In the genomic region with DNA sequence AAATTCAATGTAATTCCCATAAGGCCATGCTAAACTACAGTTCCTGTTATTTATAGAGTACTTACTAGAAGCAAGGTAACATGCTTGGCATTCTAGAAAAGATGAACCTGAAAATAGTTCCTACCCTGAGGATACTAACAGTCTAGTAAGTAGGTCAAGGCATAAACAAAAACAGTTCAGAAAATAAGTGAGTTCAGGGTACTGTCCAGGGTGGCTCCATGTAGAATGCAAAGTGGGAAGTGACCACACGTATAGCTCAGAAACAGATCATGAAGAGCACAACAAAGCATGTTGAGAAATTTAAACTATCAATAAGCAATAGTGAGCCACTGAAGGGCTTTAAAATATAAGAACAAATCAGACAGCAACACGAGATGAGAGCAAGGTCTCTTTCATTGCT, we compare ENCODE assay signal across 10 cellular contexts. TPM values are rescaled to one million over a fixed set of nuclear protein-coding genes. Genes with fewer than 3 reads are reported as not detected.
DNase-seq lines count a peak whose midpoint lies in the region; ATAC-seq and TF ChIP-seq lines count a peak whose summit lies in the region.
"Had no signal": no experiment of that assay in that cellular context is flagged by ENCODE, and none has a peak within 500 bp of the region (broad histone marks: within the 10 kb centered on the region; RNA-seq: fewer than 3 reads in every experiment).

No MANE protein-coding gene starts in this region.

- intact Hi-C loops in activated CD4-positive, alpha-beta T cell treated with anti-CD3 and anti-CD28 coated beads for 36 hours (cut with DNase I, micrococcal nuclease) = loop anchor here in 1 of 2 experiments (10.0 kb wide), 1 partner anchor 811 kb away; the partner anchor contains the start of genes IFT43 and TGFB3
- intact Hi-C loops in uterus (cut with DNase I; ENCODE audit: low total_unique reads) = no loop called here

- H3K4me1 ChIP-seq in endocrine pancreas (ENCODE audit: control insufficient read depth, insufficient read depth, low read length) = peaks cover 3% of the 10 kb centered on the region
- H3K4me1 ChIP-seq in skeletal muscle tissue (ENCODE audit: control insufficient read depth in 3 of 3, insufficient read depth in 3 of 3, low read length in 3 of 3) = peaks cover 19 to 26% (median 21%) of the 10 kb centered on the region in 3 donors
- no peaks in the 10 kb centered on the region for H3K4me1 ChIP-seq in uterus

- peak overlapping the region; percentile 94 for H3K4me3 Mint-ChIP-seq in activated CD4-positive, alpha-beta T cell treated with anti-CD3 and anti-CD28 coated beads for 36 hours
- peak overlapping the region; percentile 82 for H3K4me3 Mint-ChIP-seq in T-helper 17 cell

- H3K9ac ChIP-seq in endocrine pancreas (ENCODE audit: control insufficient read depth, insufficient read depth, low read length) = no peak overlapping the region
- H3K9ac ChIP-seq in skeletal muscle tissue (ENCODE audit: low read depth in 1 of 3, low read length in 3 of 3) = no peak overlapping the region

- H3K27me3 Mint-ChIP-seq in activated CD4-positive, alpha-beta T cell treated with anti-CD3 and anti-CD28 coated beads for 36 hours = no peaks in the 10 kb centered on the region
- H3K27me3 Mint-ChIP-seq in T-helper 17 cell = no peaks in the 10 kb centered on the region

- peaks cover 7% of the 10 kb centered on the region for H3K36me3 Mint-ChIP-seq in activated CD4-positive, alpha-beta T cell treated with anti-CD3 and anti-CD28 coated beads for 36 hours (ENCODE audit: low read depth)
- H3K36me3 Mint-ChIP-seq in T-helper 17 cell (ENCODE audit: low read depth) = no peaks in the 10 kb centered on the region

- CTCF ChIA-PET in activated CD4-positive, alpha-beta T cell treated with anti-CD3 and anti-CD28 coated beads for 36 hours (lab: Charles Lee) = interaction anchor here (0.5 to 1.1 kb wide), 5 partner anchors 10 to 923 kb away, joined by 3 to 4 read pairs (median 3); no protein-coding TSS in a partner anchor

- peak overlapping the region; percentile 84 for H3K27ac Mint-ChIP-seq in activated CD4-positive, alpha-beta T cell treated with anti-CD3 and anti-CD28 coated beads for 36 hours
- H3K27ac Mint-ChIP-seq in T-helper 17 cell = peak overlapping the region; percentile 99

- no peaks in the 10 kb centered on the region for H3K9me3 Mint-ChIP-seq in activated CD4-positive, alpha-beta T cell treated with anti-CD3 and anti-CD28 coated beads for 36 hours (ENCODE audit: low read depth)

- POLR2A ChIA-PET in activated CD4-positive, alpha-beta T cell treated with anti-CD3 and anti-CD28 coated beads for 36 hours (lab: Charles Lee) = interaction anchor here (0.6 to 0.7 kb wide), 2 partner anchors 109 to 249 kb away, joined by 3 to 4 read pairs; no protein-coding TSS in a partner anchor

- H3K4me1 Mint-ChIP-seq in activated CD4-positive, alpha-beta T cell treated with anti-CD3 and anti-CD28 coated beads for 36 hours = peaks cover 56% of the 10 kb centered on the region
- H3K4me1 Mint-ChIP-seq in T-helper 17 cell = peaks cover 44% of the 10 kb centered on the region

- DNase-seq in activated CD4-positive, alpha-beta T cell treated with anti-CD3 and anti-CD28 coated beads for 36 hours = no peak
- no peak for DNase-seq in activated CD4-positive, alpha-beta T cell treated with anti-CD3 and anti-CD28 coated beads for 1 hour
- DNase-seq in T-helper 17 cell (no peak), uterus (no peak), SKM-1 (lab: John Stamatoyannopoulos, UW; ENCODE audit: unreplicated experiment) (no peak)
- DNase-seq: NCI-H510A treated with DMSO at 0.1 percent for 48 hours, T1000 had no signal

- H3K9me3 ChIP-seq in T-helper 17 cell (ENCODE audit: control insufficient read depth, low read length, poor library complexity, severe bottlenecking) = no peaks in the 10 kb centered on the region
- no peaks in the 10 kb centered on the region for H3K9me3 ChIP-seq in endocrine pancreas (ENCODE audit: control insufficient read depth, low read length)
- no peaks in the 10 kb centered on the region for H3K9me3 ChIP-seq in skeletal muscle tissue (ENCODE audit: control insufficient read depth in 3 of 3, low read length in 3 of 3)
- no peaks in the 10 kb centered on the region for H3K9me3 ChIP-seq in uterus

- H3K27ac ChIP-seq in skeletal muscle tissue (ENCODE audit: low read depth, low read length) = peak overlapping the region; percentile 96
- H3K27ac ChIP-seq in uterus = no peak overlapping the region

- no peak for TF ChIP-seq CTCF in uterus (IDR thresholded peaks at IDR 0.05)

- ATAC-seq in activated CD4-positive, alpha-beta T cell treated with anti-CD3 and anti-CD28 coated beads for 36 hours = no peak
- ATAC-seq in T-helper 17 cell (no peak), GM18517 (IDR thresholded peaks at IDR 0.05; ENCODE audit: unreplicated experiment) (no peak)

- H3K36me3 ChIP-seq in endocrine pancreas (ENCODE audit: control insufficient read depth, insufficient read depth, low read length) (no peaks in the 10 kb centered on the region), skeletal muscle tissue (ENCODE audit: control insufficient read depth in 3 of 3, insufficient read depth in 3 of 3, low read length in 3 of 3) (no peaks in the 10 kb centered on the region), uterus (no peaks in the 10 kb centered on the region)

- H3K4me3 ChIP-seq in endocrine pancreas (ENCODE audit: control insufficient read depth, insufficient read depth, low read length) (peak overlapping the region; percentile 98), skeletal muscle tissue (ENCODE audit: low read length in 3 of 3) (peak overlapping the region in 1 of 3 donors; percentile 6), uterus (no peak overlapping the region)

- no peaks in the 10 kb centered on the region for H3K27me3 ChIP-seq in endocrine pancreas (ENCODE audit: control insufficient read depth, insufficient read depth, low read length)
- H3K27me3 ChIP-seq in skeletal muscle tissue (ENCODE audit: control insufficient read depth in 3 of 3, insufficient read depth in 3 of 3, low read length in 3 of 3) = no peaks in the 10 kb centered on the region
- no peaks in the 10 kb centered on the region for H3K27me3 ChIP-seq in uterus

- TF ChIP-seq POLR2A in uterus (IDR thresholded peaks at IDR 0.05) = no peak

RNA-seq across cellular contexts. Expression of gene TMED10, which starts 2.3 kb away (rescaled TPM):
- total RNA-seq in activated CD4-positive, alpha-beta T cell treated with anti-CD3 and anti-CD28 coated beads for 36 hours = 100 to 1,000 TPM; 179 to 253 TPM
- total RNA-seq in T-helper 17 cell (100 to 1,000 TPM; 190 to 195 TPM), skeletal muscle tissue (116 TPM), uterus (100 to 1,000 TPM; 206 to 389 (median 287) TPM)

RNA-seq across cellular contexts. Expression of gene NEK9, which starts 47.2 kb away (rescaled TPM):
- 10 to 100 TPM; 45.2 to 58.7 TPM for total RNA-seq in activated CD4-positive, alpha-beta T cell treated with anti-CD3 and anti-CD28 coated beads for 36 hours
- total RNA-seq in T-helper 17 cell (10 to 100 TPM; 61.7 to 63.6 TPM), skeletal muscle tissue (59.0 TPM), uterus (100 to 1,000 TPM in 1 of 4 donors, 10 to 100 TPM in 3; 51.2 to 115 (median 71.4) TPM)
